9 cellular contexts compared by ENCODE assay signal in genomic region chr14:63896278-63896720, GRCh38. TPM values are rescaled to one million over a fixed set of nuclear protein-coding genes. Genes with fewer than 3 reads are reported as not detected.
DNase-seq lines count a peak whose midpoint lies in the region; ATAC-seq, FAIRE-seq and TF ChIP-seq lines count a peak whose summit lies in the region.
"Had no signal": no experiment of that assay in that cellular context is flagged by ENCODE, and none has a peak within 500 bp of the region (broad histone marks: within the 10 kb centered on the region; RNA-seq: fewer than 3 reads in every experiment).

No MANE protein-coding gene starts in this region.

- H3K9me3 Mint-ChIP-seq in activated CD4-positive, alpha-beta memory T cell treated with anti-CD3 and anti-CD28 coated beads for 36 hours: no peaks in the 10 kb centered on the region

- CTCF ChIA-PET in HEK293 (lab: Yijun Ruan, JAX): no interaction called here
- CTCF ChIA-PET in activated CD4-positive, alpha-beta memory T cell treated with anti-CD3 and anti-CD28 coated beads for 36 hours (lab: Charles Lee): no interaction called here

- H2AFZ ChIP-seq in MM.1S (ENCODE audit: low read length): no peak overlapping the region

- DNase-seq in T-helper 17 cell (no peak), right cardiac atrium (peak; percentile 59 to 71 (median 60)), smooth muscle cell of the brain vasculature (ENCODE audit: low read depth, low spot score) (peak; percentile 83), GM12891 (ENCODE audit: insufficient read length, low spot score) (no peak), GM13976 (ENCODE audit: low spot score) (no peak), MM.1S (no peak)
- no peak for DNase-seq in activated CD4-positive, alpha-beta memory T cell treated with anti-CD3 and anti-CD28 coated beads for 36 hours
- DNase-seq: naive thymus-derived CD8-positive, alpha-beta T cell had no signal

- TF ChIP-seq CTCF in HEK293 (tag by site-specific recombination; IDR thresholded peaks at IDR 0.05) (no peak), GM13976 (IDR thresholded peaks at IDR 0.05; ENCODE audit: borderline replicate concordance, control extremely low read depth, extremely low read depth, insufficient read depth, missing control alignments) (no peak), MM.1S (IDR thresholded peaks at IDR 0.05; ENCODE audit: low read length) (no peak)

- no peak for TF ChIP-seq POLR2A in GM12891 (IDR thresholded peaks at IDR 0.05; ENCODE audit: low read depth, low read length)

- H3F3A ChIP-seq in MM.1S (ENCODE audit: insufficient read depth, low read length): no peaks in the 10 kb centered on the region

- H4K20me1 ChIP-seq in MM.1S (ENCODE audit: insufficient read depth, low read length): no peaks in the 10 kb centered on the region

- no peak overlapping the region for H3K4me3 Mint-ChIP-seq in T-helper 17 cell
- H3K4me3 Mint-ChIP-seq in activated CD4-positive, alpha-beta memory T cell treated with anti-CD3 and anti-CD28 coated beads for 36 hours: no peak overlapping the region
- H3K4me3 Mint-ChIP-seq: naive thymus-derived CD8-positive, alpha-beta T cell had no signal

- H3K9me2 ChIP-seq in MM.1S (replicated peaks; ENCODE audit: insufficient read depth, low read length): no peaks in the 10 kb centered on the region

- no peak overlapping the region for H3K9ac ChIP-seq in MM.1S (ENCODE audit: low read length)

- peaks cover 22% of the 10 kb centered on the region for H3K4me1 ChIP-seq in HEK293 (ENCODE audit: control insufficient read depth, insufficient read depth, low read length)
- peaks cover 15% of the 10 kb centered on the region for H3K4me1 ChIP-seq in right cardiac atrium (ENCODE audit: control insufficient read depth, insufficient read depth, low read length)
- H3K4me1 ChIP-seq in MM.1S (ENCODE audit: low read length): no peaks in the 10 kb centered on the region

- H3K27ac ChIP-seq in HEK293 (ENCODE audit: extremely low read depth, low read depth, low read length): peak overlapping the region; percentile 61
- no peak overlapping the region for H3K27ac ChIP-seq in right cardiac atrium (ENCODE audit: low read length)
- H3K27ac ChIP-seq in MM.1S (ENCODE audit: low read length): no peak overlapping the region

- H3K4me3 ChIP-seq in HEK293 (ENCODE audit: low read depth, low read length): no peak overlapping the region
- no peak overlapping the region for H3K4me3 ChIP-seq in right cardiac atrium (ENCODE audit: low read length)
- no peak overlapping the region for H3K4me3 ChIP-seq in MM.1S (ENCODE audit: low read length)

- H3K36me3 ChIP-seq in HEK293 (ENCODE audit: control insufficient read depth in 2 of 2, insufficient read depth in 1 of 2, low read length in 2 of 2) (no peaks in the 10 kb centered on the region), MM.1S (replicated peaks; ENCODE audit: insufficient read depth, low read length) (no peaks in the 10 kb centered on the region)

- H3K36me3 Mint-ChIP-seq in T-helper 17 cell (ENCODE audit: low read depth): peaks cover 2% of the 10 kb centered on the region
- H3K36me3 Mint-ChIP-seq in activated CD4-positive, alpha-beta memory T cell treated with anti-CD3 and anti-CD28 coated beads for 36 hours: no peaks in the 10 kb centered on the region

- POLR2A ChIA-PET in HEK293 (lab: Yijun Ruan, JAX): no interaction called here
- POLR2A ChIA-PET in activated CD4-positive, alpha-beta memory T cell treated with anti-CD3 and anti-CD28 coated beads for 36 hours (lab: Charles Lee): interaction anchor here (0.9 kb wide), 1 partner anchor 14 kb away, joined by 3 read pairs; no protein-coding TSS in a partner anchor

- in situ Hi-C loops in GM13976 (cut with MboI; ENCODE audit: low sequenced_read_pairs, unreplicated experiment): no loop called here

- FAIRE-seq in GM12891 (lab: Jason Lieb, UNC): no peak

- peak overlapping the region; percentile 73 for H3K27ac Mint-ChIP-seq in T-helper 17 cell
- no peak overlapping the region for H3K27ac Mint-ChIP-seq in activated CD4-positive, alpha-beta memory T cell treated with anti-CD3 and anti-CD28 coated beads for 36 hours

- no peaks in the 10 kb centered on the region for H3K27me3 Mint-ChIP-seq in T-helper 17 cell
- H3K27me3 Mint-ChIP-seq in activated CD4-positive, alpha-beta memory T cell treated with anti-CD3 and anti-CD28 coated beads for 36 hours: no peaks in the 10 kb centered on the region
- H3K27me3 Mint-ChIP-seq: naive thymus-derived CD8-positive, alpha-beta T cell had no signal

- WGBS in right cardiac atrium: 28% methylated on average over 4 of the region's 4 CpGs

- peaks cover 34% of the 10 kb centered on the region for H3K4me1 Mint-ChIP-seq in T-helper 17 cell
- peaks cover 29% of the 10 kb centered on the region for H3K4me1 Mint-ChIP-seq in activated CD4-positive, alpha-beta memory T cell treated with anti-CD3 and anti-CD28 coated beads for 36 hours (ENCODE audit: low read depth)

- ATAC-seq in T-helper 17 cell: no peak
- ATAC-seq in right cardiac atrium: peak; percentile 78 to 82
- ATAC-seq: naive thymus-derived CD8-positive, alpha-beta T cell had no signal

- no peak overlapping the region for H3K4me2 ChIP-seq in MM.1S (ENCODE audit: low read depth, low read length)

- H3K9me3 ChIP-seq in HEK293 (ENCODE audit: control insufficient read depth, insufficient read depth, low read depth, low read length) (no peaks in the 10 kb centered on the region), T-helper 17 cell (ENCODE audit: control insufficient read depth, low read length, poor library complexity, severe bottlenecking) (no peaks in the 10 kb centered on the region), right cardiac atrium (ENCODE audit: control insufficient read depth, low read length) (no peaks in the 10 kb centered on the region), MM.1S (replicated peaks; ENCODE audit: insufficient read depth, low read length) (no peaks in the 10 kb centered on the region)

- intact Hi-C loops in right cardiac atrium (cut with DNase I): no loop called here
- intact Hi-C loops in activated CD4-positive, alpha-beta memory T cell treated with anti-CD3 and anti-CD28 coated beads for 36 hours (cut with micrococcal nuclease): no loop called here

- H3K27me3 ChIP-seq in right cardiac atrium (ENCODE audit: control insufficient read depth, insufficient read depth) (no peaks in the 10 kb centered on the region), MM.1S (replicated peaks; ENCODE audit: insufficient read depth, low read length) (no peaks in the 10 kb centered on the region)

- H3K79me2 ChIP-seq in MM.1S (ENCODE audit: low read length): no peaks in the 10 kb centered on the region

TF ChIP-seq in HEK293, 187 proteins besides CTCF, POLR2A, EP300 and RAD21 (continues in another document):
- TF ChIP-seq ZNF785 (tag by site-specific recombination; IDR thresholded peaks at IDR 0.05): no peak
- TF ChIP-seq ZNF394 (tag by site-specific recombination; IDR thresholded peaks at IDR 0.05; ENCODE audit: borderline replicate concordance): peak; percentile 46; the same call in 1 of the 2 replicates
- TF ChIP-seq ZNF610 (tag by site-specific recombination; IDR thresholded peaks at IDR 0.05; ENCODE audit: borderline replicate concordance): no peak
- no peak for TF ChIP-seq ZBTB7A (tag by site-specific recombination; IDR thresholded peaks at IDR 0.05; ENCODE audit: low read depth)
- TF ChIP-seq ZSCAN30 (tag by site-specific recombination; IDR thresholded peaks at IDR 0.05): 0 out of 2 replicates have a peak, but pooled peaks have one; percentile 40
- peak; percentile 44 for TF ChIP-seq ZBTB20 (tag by site-specific recombination; IDR thresholded peaks at IDR 0.05)
- peak; percentile 83; the same call in 1 of the 2 replicates for TF ChIP-seq PRDM6 (tag by site-specific recombination; IDR thresholded peaks at IDR 0.05)

TF ChIP-seq in GM12891, 5 proteins besides CTCF, POLR2A, EP300 and RAD21:
- no peak for TF ChIP-seq PAX5 (IDR thresholded peaks at IDR 0.05; ENCODE audit: insufficient read depth, low read length, severe bottlenecking)
- TF ChIP-seq TAF1 (IDR thresholded peaks at IDR 0.05; ENCODE audit: low read depth, low read length): no peak
- TF ChIP-seq POLR2AphosphoS5 (IDR thresholded peaks at IDR 0.05; ENCODE audit: low read depth, low read length): no peak

RNA-seq across cellular contexts. Expression of gene SYNE2, which starts 43.5 kb away (rescaled TPM):
- total RNA-seq in T-helper 17 cell (100 to 1,000 TPM; 206 to 223 TPM), right cardiac atrium (100 to 1,000 TPM in 3 of 4 donors, 10 to 100 TPM in 1; 83.7 to 229 (median 157) TPM)
- 189 TPM for polyA plus RNA-seq in right cardiac atrium
- polyA plus RNA-seq in GM12891 (2012; ENCODE audit: low read depth, missing spikeins): 10.6 TPM
- 10 to 100 TPM; 27.6 to 27.7 TPM for total RNA-seq in activated CD4-positive, alpha-beta memory T cell treated with anti-CD3 and anti-CD28 coated beads for 36 hours

Comparison
In these comparisons a context has a peak if more than half of its experiments do, and no peak if none do; other contexts are left out.
1. DNase-seq: peak in right cardiac atrium (3 of 3) and smooth muscle cell of the brain vasculature (single experiment); none in T-helper 17 cell (0 of 3), GM12891 (single experiment), GM13976 (single experiment), activated CD4-positive, alpha-beta memory T cell treated with anti-CD3 and anti-CD28 coated beads for 36 hours (single experiment) and MM.1S (single experiment).